ENCODE assay signal across 17 cellular contexts in genomic region chr22:24752091-24752623, GRCh38. TPM values are rescaled to one million over a fixed set of nuclear protein-coding genes. Genes with fewer than 3 reads are reported as not detected.
A peak's percentile ranks its signal among the peaks of the same experiment; 100 is the strongest.
DNase-seq lines count a peak whose midpoint lies in the region; ATAC-seq, FAIRE-seq and TF ChIP-seq lines count a peak whose summit lies in the region.
"Had no signal": no experiment of that assay in that cellular context is flagged by ENCODE, and none has a peak within 500 bp of the region (broad histone marks: within the 10 kb centered on the region; RNA-seq: fewer than 3 reads in every experiment).

No MANE protein-coding gene starts in this region.

- peak; percentile 50 for DNase-seq in GM23338 (ENCODE audit: low spot score)
- no peak for DNase-seq in HCT116 (ENCODE audit: low read depth, low spot score)
- peak; percentile 80 for DNase-seq in NCI-H82 (lab: John Stamatoyannopoulos, UW)
- DNase-seq in H1 (ENCODE audit: low read depth in 1 of 2, low spot score in 2 of 2) = no peak
- no peak for DNase-seq in omental fat pad (ENCODE audit: low spot score)
- DNase-seq in mesothelial cell of epicardium (ENCODE audit: low spot score in 2 of 2, unreplicated experiment in 2 of 2) = no peak
- DNase-seq in GM19240 (ENCODE audit: insufficient read length, low spot score) = no peak
- DNase-seq: BE2C; CD4-positive, alpha-beta memory T cell; DMS153; DMS79 treated with DMSO at 0.1 percent for 48 hours; EL had no signal

- H3K4me1 ChIP-seq in GM23338 (ENCODE audit: insufficient read depth) (0 out of 2 replicates have a peak, but pooled peaks cover 4% of the 10 kb centered on the region), HCT116 (ENCODE audit: control insufficient read depth in 1 of 2, insufficient read depth in 2 of 2, low read length in 2 of 2) (no peaks in the 10 kb centered on the region), H1 (replicated peaks in 1 of 4; ENCODE audit: control insufficient read depth in 3 of 4, insufficient read depth in 4 of 4, low read length in 3 of 4) (peaks cover 0 to 2% (median 0%) of the 10 kb centered on the region in 4 experiments; a peak in 3 of 7 replicates)
- H3K4me1 ChIP-seq: BE2C had no signal

- no peak overlapping the region for H3K56ac ChIP-seq in H1 (replicated peaks; ENCODE audit: insufficient read length, low read depth, low read length)

- no peak overlapping the region for H2BK12ac ChIP-seq in H1 (ENCODE audit: low read depth, low read length)

- no peaks in the 10 kb centered on the region for H3K79me1 ChIP-seq in H1 (ENCODE audit: low read depth, low read length)

- H3K4me2 ChIP-seq in GM23338 (no peak overlapping the region), HCT116 (ENCODE audit: low read length) (no peak overlapping the region), H1 (ENCODE audit: insufficient read depth in 1 of 2, low read depth in 2 of 2, low read length in 2 of 2) (no peak overlapping the region)

- H3K4me3 Mint-ChIP-seq in GM23338 (no peak overlapping the region), mesothelial cell of epicardium (no peak overlapping the region)
- H3K4me3 Mint-ChIP-seq: CD4-positive, alpha-beta memory T cell had no signal

- H3F3A ChIP-seq in GM23338 (replicated peaks; ENCODE audit: low read depth) = no peaks in the 10 kb centered on the region

- no TSS peak for BruUV-seq in HCT116 (replicated peaks; lab: Mats Ljungman, UMichigan)

- H3K4ac ChIP-seq in H1 (replicated peaks; ENCODE audit: insufficient read length, low read depth, low read length) = no peak overlapping the region

- TF ChIP-seq CTCF in GM23338 (conservative IDR thresholded peaks at IDR 0.05; ENCODE audit: low read depth in 2 of 2) = no peak
- no peak for TF ChIP-seq CTCF in HCT116 (IDR thresholded peaks at IDR 0.05 in 2 of 3, conservative IDR thresholded peaks at IDR 0.05 in 1 of 3; ENCODE audit: borderline replicate concordance in 1 of 3, insufficient read depth in 1 of 3, low read depth in 2 of 3, low read length in 2 of 3)
- no peak for TF ChIP-seq CTCF in H1 (IDR thresholded peaks at IDR 0.05; ENCODE audit: control extremely low read depth in 1 of 3, insufficient read depth in 1 of 3, low read depth in 1 of 3, low read length in 3 of 3)
- TF ChIP-seq CTCF in omental fat pad (IDR thresholded peaks at IDR 0.05) = no peak
- TF ChIP-seq CTCF in mesothelial cell of epicardium (IDR thresholded peaks at IDR 0.05; ENCODE audit: unreplicated experiment) = no peak

- H3K4me1 Mint-ChIP-seq in GM23338 (peaks cover 6% of the 10 kb centered on the region), mesothelial cell of epicardium (no peaks in the 10 kb centered on the region)
- H3K4me1 Mint-ChIP-seq: CD4-positive, alpha-beta memory T cell had no signal

- ATAC-seq in GM23338 (peak; percentile 67), HCT116 (no peak), omental fat pad (ENCODE audit: low FRiP score) (no peak)

- no peak overlapping the region for H3K27ac ChIP-seq in GM23338 (ENCODE audit: low read depth)
- H3K27ac ChIP-seq in HCT116 (ENCODE audit: low read depth, low read length) = no peak overlapping the region
- no peak overlapping the region for H3K27ac ChIP-seq in H1 (ENCODE audit: low read depth, low read length)
- H3K27ac ChIP-seq: C4-2B, HL-60 had no signal

- no peak overlapping the region for H4K91ac ChIP-seq in H1 (replicated peaks; ENCODE audit: insufficient read length, low read length)

- H3K27me3 ChIP-seq in GM23338 (ENCODE audit: insufficient read depth) = no peaks in the 10 kb centered on the region
- H3K27me3 ChIP-seq in HCT116 (ENCODE audit: insufficient read depth, low read length) = peaks cover 56% of the 10 kb centered on the region
- no peaks in the 10 kb centered on the region for H3K27me3 ChIP-seq in H1 (replicated peaks in 1 of 4; ENCODE audit: control insufficient read depth in 3 of 4, extremely low read depth in 1 of 4, insufficient read depth in 3 of 4, low read length in 3 of 4)
- H3K27me3 ChIP-seq: BE2C had no signal

- no peaks in the 10 kb centered on the region for H3K27me3 Mint-ChIP-seq in GM23338 (ENCODE audit: insufficient read depth, low read depth, poor library complexity)
- peaks cover 53% of the 10 kb centered on the region for H3K27me3 Mint-ChIP-seq in mesothelial cell of epicardium (ENCODE audit: low read depth)

- no peak overlapping the region for H2AFZ ChIP-seq in GM23338
- no peak overlapping the region for H2AFZ ChIP-seq in HCT116 (ENCODE audit: low read depth, low read length, poor library complexity, severe bottlenecking)
- no peak overlapping the region for H2AFZ ChIP-seq in H1 (ENCODE audit: low read length)

- H3K27ac Mint-ChIP-seq in GM23338 = no peak overlapping the region
- no peak overlapping the region for H3K27ac Mint-ChIP-seq in mesothelial cell of epicardium
- H3K27ac Mint-ChIP-seq: CD4-positive, alpha-beta memory T cell had no signal

- H3K9me2 ChIP-seq in GM23338 (ENCODE audit: insufficient read depth) (no peaks in the 10 kb centered on the region), HCT116 (ENCODE audit: insufficient read depth) (no peaks in the 10 kb centered on the region)

- H3K9me3 Mint-ChIP-seq in GM23338 (no peaks in the 10 kb centered on the region), mesothelial cell of epicardium (peaks cover 5% of the 10 kb centered on the region)
- H3K9me3 Mint-ChIP-seq: CD4-positive, alpha-beta memory T cell had no signal

- no peak overlapping the region for H2BK120ac ChIP-seq in H1 (replicated peaks; ENCODE audit: low read depth, low read length)

- no peak for TF ChIP-seq POLR2A in HCT116 (IDR thresholded peaks at IDR 0.05; ENCODE audit: borderline replicate concordance, extremely low read depth, insufficient read depth, insufficient read length)
- no peak for TF ChIP-seq POLR2A in H1 (IDR thresholded peaks at IDR 0.05; ENCODE audit: control extremely low read depth in 1 of 2, low read depth in 2 of 2, low read length in 2 of 2)

- CTCF ChIA-PET in HCT116 (lab: Charles Lee) = no interaction called here
- CTCF ChIA-PET in H1 (lab: Charles Lee; ENCODE audit: partially characterized antibody) = interaction anchor here (0.9 to 1.6 kb wide), 2 partner anchors 17 to 46 kb away, joined by 3 read pairs; no protein-coding TSS in a partner anchor

- 65 to 100% methylated on average over 1 to 6 of the region's 6 CpGs for WGBS in H1 (ENCODE audit: extremely low coverage in 1 of 2, insufficient coverage in 1 of 2, insufficient read length in 1 of 2, insufficient replicate concordance in 2 of 2, low coverage in 1 of 2, low lambda C conversion rate in 2 of 2, missing lambda C conversion rate in 1 of 2), 2 experiments

- H4K8ac ChIP-seq in H1 (ENCODE audit: extremely low read depth, insufficient read depth, low read length) = no peak overlapping the region

- H3K79me2 ChIP-seq in GM23338 (replicated peaks; ENCODE audit: insufficient read depth) = no peaks in the 10 kb centered on the region
- H3K79me2 ChIP-seq in HCT116 (ENCODE audit: insufficient read depth, low read length) = no peaks in the 10 kb centered on the region
- no peaks in the 10 kb centered on the region for H3K79me2 ChIP-seq in H1 (ENCODE audit: control insufficient read depth in 1 of 2, insufficient read depth in 2 of 2, low read length in 2 of 2)

- POLR2A ChIA-PET in HCT116 (lab: Charles Lee) = no interaction called here
- POLR2A ChIA-PET in H1 (lab: Charles Lee; ENCODE audit: partially characterized antibody) = no interaction called here

- RAD21 ChIA-PET in HCT116 (lab: Charles Lee; ENCODE audit: low non-redundant PET in 1 of 2, low total read pairs in 2 of 2, uncharacterized antibody in 2 of 2, unreplicated experiment in 2 of 2) = no interaction called here

- no peak overlapping the region for H2AK5ac ChIP-seq in H1 (ENCODE audit: low read depth, low read length)

- H3K18ac ChIP-seq in H1 (ENCODE audit: extremely low read depth, low read length) = no peak overlapping the region

- TF ChIP-seq EP300 in H1 (IDR thresholded peaks at IDR 0.05; ENCODE audit: borderline replicate concordance in 1 of 2, low read depth in 2 of 2, low read length in 2 of 2) = no peak

- no peaks in the 10 kb centered on the region for H3K23me2 ChIP-seq in H1 (ENCODE audit: low read depth, low read length)

- H3K9me3 ChIP-seq in HCT116 (ENCODE audit: control insufficient read depth in 1 of 2, insufficient read depth in 1 of 2, low read depth in 1 of 2, low read length in 2 of 2) (no peaks in the 10 kb centered on the region), H1 (ENCODE audit: insufficient read depth in 2 of 2, low read depth in 1 of 2, low read length in 1 of 2) (no peaks in the 10 kb centered on the region)
- H3K9me3 ChIP-seq: BE2C had no signal

- intact Hi-C loops in HCT116 (cut with micrococcal nuclease) = no loop called here

- H2BK5ac ChIP-seq in H1 (ENCODE audit: low read depth, low read length) = no peak overlapping the region

- TF ChIP-seq RAD21 in HCT116 (IDR thresholded peaks at IDR 0.05; ENCODE audit: low read depth) (no peak), H1 (IDR thresholded peaks at IDR 0.05 in 1 of 2, conservative IDR thresholded peaks at IDR 0.05 in 1 of 2; ENCODE audit: low read depth in 2 of 2, low read length in 2 of 2) (no peak)

- no peak overlapping the region for H3K9ac ChIP-seq in HCT116 (ENCODE audit: low read length)
- no peak overlapping the region for H3K9ac ChIP-seq in H1 (replicated peaks in 1 of 4; ENCODE audit: extremely low read depth in 1 of 4, low read depth in 3 of 4, low read length in 3 of 4)

- H2BK15ac ChIP-seq in H1 (ENCODE audit: low read length) = no peak overlapping the region

- H2BK20ac ChIP-seq in H1 (ENCODE audit: low read length) = no peak overlapping the region

- no peak overlapping the region for H4K5ac ChIP-seq in H1 (ENCODE audit: insufficient read length, low read depth, low read length)

- H3K36me3 Mint-ChIP-seq in GM23338 (ENCODE audit: low read depth) (no peaks in the 10 kb centered on the region), mesothelial cell of epicardium (no peaks in the 10 kb centered on the region)
- H3K36me3 Mint-ChIP-seq: CD4-positive, alpha-beta memory T cell had no signal

- no peak overlapping the region for H3K23ac ChIP-seq in H1 (ENCODE audit: insufficient read length)

- H3K36me3 ChIP-seq in GM23338 (ENCODE audit: insufficient read depth) (no peaks in the 10 kb centered on the region), HCT116 (ENCODE audit: control insufficient read depth in 1 of 2, insufficient read depth in 2 of 2, low read length in 2 of 2) (no peaks in the 10 kb centered on the region), H1 (ENCODE audit: control insufficient read depth in 2 of 4, insufficient read depth in 4 of 4, low read length in 3 of 4) (no peaks in the 10 kb centered on the region)
- H3K36me3 ChIP-seq: BE2C had no signal

- FAIRE-seq in H1 (lab: Jason Lieb, UNC) = no peak
- FAIRE-seq: A204.1, G401.6 had no signal

- H3K4me3 ChIP-seq in GM23338 (no peak overlapping the region), HCT116 (replicated peaks in 1 of 2; ENCODE audit: low read depth in 1 of 2, low read length in 2 of 2) (no peak overlapping the region), H1 (ENCODE audit: extremely low read depth in 1 of 4, insufficient read depth in 2 of 4, low read depth in 3 of 4, low read length in 4 of 4) (no peak overlapping the region)

- no peak overlapping the region for H3K14ac ChIP-seq in H1 (ENCODE audit: insufficient read length)

- H4K20me1 ChIP-seq in GM23338 (replicated peaks; ENCODE audit: insufficient read depth) (no peaks in the 10 kb centered on the region), HCT116 (ENCODE audit: insufficient read depth) (no peaks in the 10 kb centered on the region), H1 (replicated peaks in 1 of 2; ENCODE audit: control insufficient read depth in 1 of 2, insufficient read depth in 2 of 2, low read length in 2 of 2) (no peaks in the 10 kb centered on the region)

RNA-seq across cellular contexts. Expression of gene PIWIL3, which starts 22.4 kb away (rescaled TPM):
- total RNA-seq in GM23338 (2014; rRNA removed; shearing (Covaris generic)) = 0.24 TPM in 1 of 2 replicates, not detected in the other
- 0.21 TPM in 1 of 2 replicates, not detected in the other for polyA plus RNA-seq in GM23338 (2016; fragmentation: Nextera tagmentation; extraction: Ambion mirVana)
- not detected for total RNA-seq in HCT116 (2021; ENCODE audit: unreplicated experiment)
- polyA plus RNA-seq in HCT116 (2012) = not detected in 2 replicates
- total RNA-seq in H1 (2021; fragmentation: NEBNext Ultra II Directional; extraction: Animal tissue kit (Norgen Biotek cat#: 25700)) = 0.33 and 0.34 TPM in 2 replicates
- 0.03 and 0.09 TPM in 2 replicates for polyA plus RNA-seq in H1 (2011; rRNA removed)
- 0.17 TPM for polyA plus RNA-seq in H1 (2011; cell fraction: cytosol; rRNA removed)
- 0.09 TPM for polyA plus RNA-seq in H1 (2011; cell fraction: nucleus; rRNA removed)
- 0.07 to 0.18 TPM (median 0.10 TPM) in 3 of 4 replicates, not detected in the other for polyA plus RNA-seq in H1 (2012, experiment 1 of 2)
- polyA plus RNA-seq in H1 (2012, experiment 2 of 2) = not detected
- 0.08 TPM for polyA plus RNA-seq in H1 (2013, experiment 1 of 2)
- polyA plus RNA-seq in H1 (2013, experiment 2 of 2) = 0.11 TPM
- 0.32 TPM in 1 of 2 replicates, not detected in the other for polyA minus RNA-seq in H1 (2011; rRNA and poly(A)+ RNA removed)
- not detected for polyA minus RNA-seq in H1 (2011; cell fraction: cytosol; rRNA and poly(A)+ RNA removed)
- 0.20 TPM for polyA minus RNA-seq in H1 (2011; cell fraction: nucleus; rRNA and poly(A)+ RNA removed)
- not detected for total RNA-seq in omental fat pad
- not detected in 3 replicates for total RNA-seq in mesothelial cell of epicardium
- total RNA-seq: CD4-positive, alpha-beta memory T cell; H4 had no signal
- polyA plus RNA-seq: CD4-positive, alpha-beta memory T cell had no signal

RNA-seq across cellular contexts. Expression of gene SGSM1, which starts 53.9 kb away (rescaled TPM):
- total RNA-seq in GM23338 (2014; rRNA removed; shearing (Covaris generic)) = 4.2 and 4.7 TPM in 2 replicates
- polyA plus RNA-seq in GM23338 (2016; fragmentation: Nextera tagmentation; extraction: Ambion mirVana) (3.0 and 5.4 TPM in 2 replicates), H1 (2011; rRNA removed) (2.8 and 4.6 TPM in 2 replicates)
- total RNA-seq in HCT116 (2021; ENCODE audit: unreplicated experiment) (5.1 TPM), omental fat pad (1 to 10 TPM in 1 of 4 donors, under 1 TPM in 3; 0.12 to 2.4 (median 0.62) TPM), mesothelial cell of epicardium (1.1 to 1.7 TPM (median 1.2 TPM) in 3 replicates)
- 4.2 and 4.5 TPM in 2 replicates for polyA plus RNA-seq in HCT116 (2012)
- total RNA-seq in H1 (2021; fragmentation: NEBNext Ultra II Directional; extraction: Animal tissue kit (Norgen Biotek cat#: 25700)) = 5.2 and 5.4 TPM in 2 replicates
- polyA plus RNA-seq in H1 (2011; cell fraction: cytosol; rRNA removed) = 3.4 TPM
- polyA plus RNA-seq in H1 (2011; cell fraction: nucleus; rRNA removed) = 9.2 TPM
- 3.1 to 3.7 TPM (median 3.3 TPM) in 4 replicates for polyA plus RNA-seq in H1 (2012, experiment 1 of 2)
- 5.7 TPM for polyA plus RNA-seq in H1 (2012, experiment 2 of 2)
- polyA plus RNA-seq in H1 (2013, experiment 1 of 2) = 2.5 TPM
- polyA plus RNA-seq in H1 (2013, experiment 2 of 2) = 2.6 TPM
- 9.8 and 10.5 TPM in 2 replicates for polyA minus RNA-seq in H1 (2011; rRNA and poly(A)+ RNA removed)
- polyA minus RNA-seq in H1 (2011; cell fraction: cytosol; rRNA and poly(A)+ RNA removed) = 4.8 TPM
- polyA minus RNA-seq in H1 (2011; cell fraction: nucleus; rRNA and poly(A)+ RNA removed) = 9.7 TPM

Comparison
In these comparisons a context has a peak if more than half of its experiments do, and no peak if none do; other contexts are left out.
1. DNase-seq: peak in GM23338 (single experiment) and NCI-H82 (single experiment); none in HCT116 (single experiment), H1 (0 of 2), omental fat pad (single experiment), mesothelial cell of epicardium (0 of 2) and GM19240 (single experiment).